ENCODE assay signal across 16 cellular contexts in genomic region chr9:132892383-132892782, GRCh38. TPM values are rescaled to one million over a fixed set of nuclear protein-coding genes. Genes with fewer than 3 reads are reported as not detected.
"Had no signal": no experiment of that assay in that cellular context is flagged by ENCODE, and none has a peak within 500 bp of the region (broad histone marks: within the 10 kb centered on the region; RNA-seq: fewer than 3 reads in every experiment).

No MANE protein-coding gene starts in this region.

- H3K9me3 ChIP-seq: ascending aorta, breast epithelium, gastroesophageal sphincter, ovary, tibial artery had no signal

- H3K4me3 ChIP-seq: ascending aorta, breast epithelium, gastroesophageal sphincter, ovary, tibial artery had no signal

- H3K27me3 ChIP-seq: ascending aorta, breast epithelium, gastroesophageal sphincter, ovary, tibial artery had no signal

- H3K4me3 Mint-ChIP-seq: activated CD4-positive, alpha-beta T cell treated with anti-CD3 and anti-CD28 coated beads, Interleukin-2, amount 10 ng/mL, durations not matched to agents 7 days and 5 days; activated naive CD4-positive, alpha-beta T cell treated with anti-CD3 and anti-CD28 coated beads for 36 hours; activated naive CD8-positive, alpha-beta T cell treated with anti-CD3 and anti-CD28 coated beads, Interleukin-2, amount 50 U/mL, for 24 hours; naive B cell had no signal

- H3K27me3 Mint-ChIP-seq: activated CD4-positive, alpha-beta T cell treated with anti-CD3 and anti-CD28 coated beads, Interleukin-2, amount 10 ng/mL, durations not matched to agents 7 days and 5 days; activated naive CD8-positive, alpha-beta T cell treated with anti-CD3 and anti-CD28 coated beads, Interleukin-2, amount 50 U/mL, for 24 hours; naive B cell had no signal

- H3K27ac ChIP-seq: ascending aorta, breast epithelium, gastroesophageal sphincter, ovary, tibial artery had no signal

- H3K27ac Mint-ChIP-seq: activated CD4-positive, alpha-beta T cell treated with anti-CD3 and anti-CD28 coated beads, Interleukin-2, amount 10 ng/mL, durations not matched to agents 7 days and 5 days; activated naive CD4-positive, alpha-beta T cell treated with anti-CD3 and anti-CD28 coated beads for 36 hours; activated naive CD8-positive, alpha-beta T cell treated with anti-CD3 and anti-CD28 coated beads, Interleukin-2, amount 50 U/mL, for 24 hours had no signal

- DNase-seq: activated CD4-positive, alpha-beta T cell treated with anti-CD3 and anti-CD28 coated beads, Interleukin-2, amount 10 ng/mL, durations not matched to agents 7 days and 5 days; activated CD8-positive, alpha-beta memory T cell treated with anti-CD3 and anti-CD28 coated beads for 24 hours; activated naive CD4-positive, alpha-beta T cell treated with anti-CD3 and anti-CD28 coated beads for 36 hours; activated naive CD8-positive, alpha-beta T cell treated with anti-CD3 and anti-CD28 coated beads, Interleukin-2, amount 50 U/mL, for 24 hours; erythroblast; left cardiac atrium; mammary epithelial cell; naive B cell; stimulated activated CD4-positive, alpha-beta T cell treated with anti-CD3 and anti-CD28 coated beads, Interleukin-4, amount 100 ng/mL, for 1 hour; stimulated activated naive CD4-positive, alpha-beta T cell had no signal

- ATAC-seq: activated naive CD8-positive, alpha-beta T cell treated with anti-CD3 and anti-CD28 coated beads, Interleukin-2, amount 50 U/mL, for 24 hours; gastroesophageal sphincter; left cardiac atrium had no signal

- H3K36me3 ChIP-seq: breast epithelium, ovary had no signal

- H3K9me3 Mint-ChIP-seq: activated CD4-positive, alpha-beta T cell treated with anti-CD3 and anti-CD28 coated beads, Interleukin-2, amount 10 ng/mL, durations not matched to agents 7 days and 5 days; activated naive CD4-positive, alpha-beta T cell treated with anti-CD3 and anti-CD28 coated beads for 36 hours; activated naive CD8-positive, alpha-beta T cell treated with anti-CD3 and anti-CD28 coated beads, Interleukin-2, amount 50 U/mL, for 24 hours; naive B cell had no signal

- H3K4me1 ChIP-seq: ascending aorta, gastroesophageal sphincter had no signal

RNA-seq across cellular contexts. Expression of gene AK8, which starts 14.3 kb away (rescaled TPM):
- total RNA-seq: activated CD4-positive, alpha-beta T cell treated with anti-CD3 and anti-CD28 coated beads, Interleukin-2, amount 10 ng/mL, durations not matched to agents 7 days and 5 days; activated naive CD4-positive, alpha-beta T cell treated with anti-CD3 and anti-CD28 coated beads for 36 hours; ascending aorta; T-helper 2 cell treated with Interferon-gamma antibody and Interleukin-4, amounts not matched to agents 100 ng/mL and 5 ng/mL, for 36 hours had no signal
